Comparison of ENCODE assay signal across 1 cellular context in genomic region chr1:149846600-149847466, GRCh38.
TF ChIP-seq lines count a peak whose summit lies in the region.

No MANE protein-coding gene starts in this region.

TF ChIP-seq in HepG2, 621 proteins besides CTCF, POLR2A, EP300 and RAD21 (continued from another document):
- no peak for TF ChIP-seq RBM22 (optimal IDR thresholded peaks at IDR 0.05; ENCODE audit: low read length)
- TF ChIP-seq ZNF329 (CRISPR knock-in tag; IDR thresholded peaks at IDR 0.05; ENCODE audit: low read depth): no peak
- TF ChIP-seq NFE2L1 (CRISPR knock-in tag; IDR thresholded peaks at IDR 0.05; ENCODE audit: borderline replicate concordance): no peak
- TF ChIP-seq, protein P1, sequence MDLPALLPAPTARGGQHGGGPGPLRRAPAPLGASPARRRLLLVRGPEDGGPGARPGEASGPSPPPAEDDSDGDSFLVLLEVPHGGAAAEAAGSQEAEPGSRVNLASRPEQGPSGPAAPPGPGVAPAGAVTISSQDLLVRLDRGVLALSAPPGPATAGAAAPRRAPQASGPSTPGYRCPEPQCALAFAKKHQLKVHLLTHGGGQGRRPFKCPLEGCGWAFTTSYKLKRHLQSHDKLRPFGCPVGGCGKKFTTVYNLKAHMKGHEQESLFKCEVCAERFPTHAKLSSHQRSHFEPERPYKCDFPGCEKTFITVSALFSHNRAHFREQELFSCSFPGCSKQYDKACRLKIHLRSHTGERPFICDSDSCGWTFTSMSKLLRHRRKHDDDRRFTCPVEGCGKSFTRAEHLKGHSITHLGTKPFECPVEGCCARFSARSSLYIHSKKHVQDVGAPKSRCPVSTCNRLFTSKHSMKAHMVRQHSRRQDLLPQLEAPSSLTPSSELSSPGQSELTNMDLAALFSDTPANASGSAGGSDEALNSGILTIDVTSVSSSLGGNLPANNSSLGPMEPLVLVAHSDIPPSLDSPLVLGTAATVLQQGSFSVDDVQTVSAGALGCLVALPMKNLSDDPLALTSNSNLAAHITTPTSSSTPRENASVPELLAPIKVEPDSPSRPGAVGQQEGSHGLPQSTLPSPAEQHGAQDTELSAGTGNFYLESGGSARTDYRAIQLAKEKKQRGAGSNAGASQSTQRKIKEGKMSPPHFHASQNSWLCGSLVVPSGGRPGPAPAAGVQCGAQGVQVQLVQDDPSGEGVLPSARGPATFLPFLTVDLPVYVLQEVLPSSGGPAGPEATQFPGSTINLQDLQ (CRISPR knock-in tag; IDR thresholded peaks at IDR 0.05): no peak
- no peak for TF ChIP-seq HIVEP1 (CRISPR knock-in tag; IDR thresholded peaks at IDR 0.05)
- TF ChIP-seq ZFP41 (CRISPR knock-in tag; IDR thresholded peaks at IDR 0.05; ENCODE audit: borderline replicate concordance): no peak
- no peak for TF ChIP-seq PHF8 (CRISPR knock-in tag; IDR thresholded peaks at IDR 0.05)
- TF ChIP-seq, protein P2, sequence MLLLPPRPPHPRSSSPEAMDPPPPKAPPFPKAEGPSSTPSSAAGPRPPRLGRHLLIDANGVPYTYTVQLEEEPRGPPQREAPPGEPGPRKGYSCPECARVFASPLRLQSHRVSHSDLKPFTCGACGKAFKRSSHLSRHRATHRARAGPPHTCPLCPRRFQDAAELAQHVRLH (CRISPR knock-in tag; IDR thresholded peaks at IDR 0.05; ENCODE audit: borderline replicate concordance, low read depth): no peak
- TF ChIP-seq MTERF4 (CRISPR knock-in tag; IDR thresholded peaks at IDR 0.05): no peak
- TF ChIP-seq SIN3A (IDR thresholded peaks at IDR 0.05; ENCODE audit: borderline replicate concordance, low read depth, low read length): no peak
- peak; percentile 78 to 94 for TF ChIP-seq MAFK (conservative IDR thresholded peaks at IDR 0.05 in 1 of 2, IDR thresholded peaks at IDR 0.05 in 1 of 2; ENCODE audit: low read length in 2 of 2)
- no peak for TF ChIP-seq ZNF24 (IDR thresholded peaks at IDR 0.05)
- TF ChIP-seq SNAI1 (CRISPR knock-in tag; IDR thresholded peaks at IDR 0.05; ENCODE audit: borderline replicate concordance): no peak
- no peak for TF ChIP-seq POGZ (CRISPR knock-in tag; IDR thresholded peaks at IDR 0.05)
